Comparison of ENCODE assay signal across 4 cellular contexts in genomic region chr1:7663451-7664146, GRCh38.
"Had no signal": no experiment of that assay in that cellular context is flagged by ENCODE, and none has a peak within 500 bp of the region (broad histone marks: within the 10 kb centered on the region; RNA-seq: fewer than 3 reads in every experiment).

No MANE protein-coding gene starts in this region.

- H3K27ac Mint-ChIP-seq: GM23338, H9, IgD-negative memory B cell had no signal

- ATAC-seq: GM23338 had no signal

- H3K4me3 Mint-ChIP-seq: GM23338, H9, IgD-negative memory B cell had no signal

- H3K4me3 ChIP-seq: GM23338 had no signal

- H3K9me3 Mint-ChIP-seq: GM23338, H9, IgD-negative memory B cell had no signal

- DNase-seq: H9, HCEC 1CT had no signal

- H3K36me3 Mint-ChIP-seq: IgD-negative memory B cell had no signal

- H2AFZ ChIP-seq: GM23338 had no signal

- H3K4me2 ChIP-seq: GM23338 had no signal
